Comparison of ENCODE assay signal across 11 cellular contexts in genomic region chr3:170811515-170811914, GRCh38. TPM values are rescaled to one million over a fixed set of nuclear protein-coding genes. Genes with fewer than 3 reads are reported as not detected.
DNase-seq lines count a peak whose midpoint lies in the region; ATAC-seq, FAIRE-seq and TF ChIP-seq lines count a peak whose summit lies in the region.
"Had no signal": no experiment of that assay in that cellular context is flagged by ENCODE, and none has a peak within 500 bp of the region (broad histone marks: within the 10 kb centered on the region; RNA-seq: fewer than 3 reads in every experiment).

No MANE protein-coding gene starts in this region.

- no peaks in the 10 kb centered on the region for H3K27me3 Mint-ChIP-seq in nephron (ENCODE audit: low read depth)
- H3K27me3 Mint-ChIP-seq: stimulated activated naive CD8-positive, alpha-beta T cell treated with anti-CD3 and anti-CD28 coated beads, Interleukin-15, Interleukin-2, amounts not matched to agents 100 ng/mL and 50 ng/mL, for 24 hours had no signal

- no peaks in the 10 kb centered on the region for H3K36me3 ChIP-seq in endothelial cell of umbilical vein (ENCODE audit: control insufficient read depth in 2 of 2, extremely low read depth in 1 of 2, insufficient read depth in 2 of 2, low read length in 2 of 2)

- no peak for TF ChIP-seq POLR2A in endothelial cell of umbilical vein (IDR thresholded peaks at IDR 0.05; ENCODE audit: low read depth, low read length)

- CTCF ChIA-PET in endothelial cell of umbilical vein (lab: Charles Lee) = interaction anchor here (0.6 to 7.5 kb wide), 104 partner anchors 9 to 624 kb away, joined by 3 to 525 read pairs (median 4); partner anchors contain the start of genes CLDN11, EIF5A2, RPL22L1 and SKIL

- POLR2A ChIA-PET in endothelial cell of umbilical vein (lab: Charles Lee) = interaction anchor here (0.5 to 1.6 kb wide), 5 partner anchors 29 to 398 kb away, joined by 3 to 8 read pairs (median 3); partner anchors contain the start of gene RPL22L1

- DNase-seq in HCEC 1CT (peak; percentile 56), RPMI7951 (ENCODE audit: low read depth) (peak; percentile 81), endothelial cell of umbilical vein (ENCODE audit: low read depth, low spot score) (peak; percentile 61), midbrain (lab: John Stamatoyannopoulos, UW) (no peak)
- DNase-seq in stimulated activated CD4-positive, alpha-beta T cell treated with anti-CD3 and anti-CD28 coated beads, Interleukin-2, amount 100 ng/mL, for 24 hours = no peak

- ATAC-seq in GM19023 (IDR thresholded peaks at IDR 0.05; ENCODE audit: unreplicated experiment) (no peak), HG03045 (IDR thresholded peaks at IDR 0.05; ENCODE audit: unreplicated experiment) (no peak)

- H3K9me3 Mint-ChIP-seq in nephron = peaks cover 3% of the 10 kb centered on the region
- H3K9me3 Mint-ChIP-seq: activated naive CD8-positive, alpha-beta T cell treated with anti-CD3 and anti-CD28 coated beads, Interleukin-2, amount 10 ng/mL, durations not matched to agents 7 days and 5 days; stimulated activated naive CD8-positive, alpha-beta T cell treated with anti-CD3 and anti-CD28 coated beads, Interleukin-15, Interleukin-2, amounts not matched to agents 100 ng/mL and 50 ng/mL, for 24 hours had no signal

- peak; percentile 75 for FAIRE-seq in endothelial cell of umbilical vein (lab: Jason Lieb, UNC)
- FAIRE-seq: HTR-8/SVneo had no signal

- intact Hi-C loops in endothelial cell of umbilical vein (cut with micrococcal nuclease) = loop anchor here (5.0 kb wide), 4 partner anchors 36 to 624 kb away; no protein-coding TSS in a partner anchor

- H3K4me2 ChIP-seq in endothelial cell of umbilical vein (ENCODE audit: insufficient read depth, low read length) = no peak overlapping the region

- H3K9me3 ChIP-seq in endothelial cell of umbilical vein (replicated peaks; ENCODE audit: control insufficient read depth, insufficient read depth, low read length) = no peaks in the 10 kb centered on the region

- H3K4me3 ChIP-seq in endothelial cell of umbilical vein (replicated peaks in 1 of 3; ENCODE audit: insufficient read depth in 1 of 3, low read depth in 1 of 3, low read length in 3 of 3) = no peak overlapping the region

- H3K9ac ChIP-seq in endothelial cell of umbilical vein (replicated peaks; ENCODE audit: extremely low read depth, insufficient read depth, low read length) = no peak overlapping the region

- peaks cover 66% of the 10 kb centered on the region for H3K4me1 Mint-ChIP-seq in nephron

- peak overlapping the region; percentile 34 to 66 (median 65) for H3K27ac Mint-ChIP-seq in nephron
- H3K27ac Mint-ChIP-seq: activated naive CD8-positive, alpha-beta T cell treated with anti-CD3 and anti-CD28 coated beads, Interleukin-2, amount 10 ng/mL, durations not matched to agents 7 days and 5 days; stimulated activated naive CD8-positive, alpha-beta T cell treated with anti-CD3 and anti-CD28 coated beads, Interleukin-15, Interleukin-2, amounts not matched to agents 100 ng/mL and 50 ng/mL, for 24 hours had no signal

- no peaks in the 10 kb centered on the region for H3K27me3 ChIP-seq in endothelial cell of umbilical vein (ENCODE audit: control insufficient read depth in 2 of 2, insufficient read depth in 2 of 2, low read length in 2 of 2)

- H3K4me1 ChIP-seq in endothelial cell of umbilical vein (ENCODE audit: control insufficient read depth, extremely low read depth, insufficient read depth, low read length) = peaks cover 35% of the 10 kb centered on the region

- no peak overlapping the region for H2AFZ ChIP-seq in endothelial cell of umbilical vein (ENCODE audit: low read depth, low read length)

- TF ChIP-seq CTCF in endothelial cell of umbilical vein (IDR thresholded peaks at IDR 0.05; ENCODE audit: extremely low read depth in 1 of 2, insufficient read depth in 1 of 2, low read depth in 1 of 2, low read length in 2 of 2) = no peak
- no peak for TF ChIP-seq CTCF in nephron (IDR thresholded peaks at IDR 0.05; ENCODE audit: unreplicated experiment in 3 of 3)

- no peaks in the 10 kb centered on the region for H3K9me1 ChIP-seq in endothelial cell of umbilical vein (replicated peaks; ENCODE audit: control insufficient read depth, extremely low read depth, insufficient read depth, low read length)

- H3K79me2 ChIP-seq in endothelial cell of umbilical vein (ENCODE audit: control insufficient read depth, insufficient read depth, low read length) = no peaks in the 10 kb centered on the region

- dilution Hi-C loops in endothelial cell of umbilical vein (cut with MboI; ENCODE audit: extremely low pct_ligation_motif_present, low sequenced_read_pairs) = loop anchor here (10.0 kb wide), 1 partner anchor 367 kb away; no protein-coding TSS in a partner anchor

- peak overlapping the region; percentile 51 for H3K27ac ChIP-seq in endothelial cell of umbilical vein (ENCODE audit: insufficient read depth, low read depth, low read length)

- no peak overlapping the region for H3K4me3 Mint-ChIP-seq in nephron
- H3K4me3 Mint-ChIP-seq: activated naive CD8-positive, alpha-beta T cell treated with anti-CD3 and anti-CD28 coated beads, Interleukin-2, amount 10 ng/mL, durations not matched to agents 7 days and 5 days; stimulated activated naive CD8-positive, alpha-beta T cell treated with anti-CD3 and anti-CD28 coated beads, Interleukin-15, Interleukin-2, amounts not matched to agents 100 ng/mL and 50 ng/mL, for 24 hours had no signal

- H3K36me3 Mint-ChIP-seq in nephron (ENCODE audit: low read depth) = no peaks in the 10 kb centered on the region
- H3K36me3 Mint-ChIP-seq: activated naive CD8-positive, alpha-beta T cell treated with anti-CD3 and anti-CD28 coated beads, Interleukin-2, amount 10 ng/mL, durations not matched to agents 7 days and 5 days had no signal

- H4K20me1 ChIP-seq in endothelial cell of umbilical vein (replicated peaks; ENCODE audit: control insufficient read depth, extremely low read depth, insufficient read depth, low read length) = no peaks in the 10 kb centered on the region

- no TSS peak for BruUV-seq in endothelial cell of umbilical vein (replicated peaks; lab: Mats Ljungman, UMichigan)

TF ChIP-seq in endothelial cell of umbilical vein, 7 proteins besides CTCF, POLR2A, EP300 and RAD21:
- TF ChIP-seq MAX (IDR thresholded peaks at IDR 0.05; ENCODE audit: insufficient read depth, insufficient read length) (no peak), JUN (IDR thresholded peaks at IDR 0.05; ENCODE audit: borderline replicate concordance, insufficient read depth, insufficient read length, low read depth) (peak; percentile 66), FOS (IDR thresholded peaks at IDR 0.05; ENCODE audit: borderline replicate concordance, insufficient read depth, low read length) (peak; percentile 30)

RNA-seq across cellular contexts. Expression of gene RPL22L1, which starts 58.5 kb away (rescaled TPM):
- 241 and 277 TPM in 2 replicates for total RNA-seq in RPMI7951 (2014; rRNA removed; shearing (Covaris generic))
- total RNA-seq in endothelial cell of umbilical vein = 159 and 176 TPM in 2 replicates
- polyA plus RNA-seq in endothelial cell of umbilical vein = 26.3 and 65.0 TPM in 2 replicates
- polyA plus RNA-seq in endothelial cell of umbilical vein (2011; cell fraction: cytosol; rRNA removed) = 125 and 170 TPM in 2 replicates
- 31.9 and 74.8 TPM in 2 replicates for polyA plus RNA-seq in endothelial cell of umbilical vein (2011; cell fraction: nucleus; rRNA removed)
- 443 and 489 TPM in 2 replicates for polyA plus RNA-seq in endothelial cell of umbilical vein (2012)
- 3.2 and 4.2 TPM in 2 replicates for polyA minus RNA-seq in endothelial cell of umbilical vein
- 8.1 TPM for polyA minus RNA-seq in endothelial cell of umbilical vein (2011; cell fraction: cytosol; rRNA and poly(A)+ RNA removed)
- polyA minus RNA-seq in endothelial cell of umbilical vein (2011; cell fraction: nucleus; rRNA and poly(A)+ RNA removed) = 11.7 and 20.3 TPM in 2 replicates

Comparison
In these comparisons a context has a peak if more than half of its experiments do, and no peak if none do; other contexts are left out.
1. DNase-seq: peak in HCEC 1CT (single experiment), RPMI7951 (single experiment) and endothelial cell of umbilical vein (single experiment); none in stimulated activated CD4-positive, alpha-beta T cell treated with anti-CD3 and anti-CD28 coated beads, Interleukin-2, amount 100 ng/mL, for 24 hours (0 of 2) and midbrain (single experiment).